Comparison of ENCODE assay signal across 10 cellular contexts in the genomic region with DNA sequence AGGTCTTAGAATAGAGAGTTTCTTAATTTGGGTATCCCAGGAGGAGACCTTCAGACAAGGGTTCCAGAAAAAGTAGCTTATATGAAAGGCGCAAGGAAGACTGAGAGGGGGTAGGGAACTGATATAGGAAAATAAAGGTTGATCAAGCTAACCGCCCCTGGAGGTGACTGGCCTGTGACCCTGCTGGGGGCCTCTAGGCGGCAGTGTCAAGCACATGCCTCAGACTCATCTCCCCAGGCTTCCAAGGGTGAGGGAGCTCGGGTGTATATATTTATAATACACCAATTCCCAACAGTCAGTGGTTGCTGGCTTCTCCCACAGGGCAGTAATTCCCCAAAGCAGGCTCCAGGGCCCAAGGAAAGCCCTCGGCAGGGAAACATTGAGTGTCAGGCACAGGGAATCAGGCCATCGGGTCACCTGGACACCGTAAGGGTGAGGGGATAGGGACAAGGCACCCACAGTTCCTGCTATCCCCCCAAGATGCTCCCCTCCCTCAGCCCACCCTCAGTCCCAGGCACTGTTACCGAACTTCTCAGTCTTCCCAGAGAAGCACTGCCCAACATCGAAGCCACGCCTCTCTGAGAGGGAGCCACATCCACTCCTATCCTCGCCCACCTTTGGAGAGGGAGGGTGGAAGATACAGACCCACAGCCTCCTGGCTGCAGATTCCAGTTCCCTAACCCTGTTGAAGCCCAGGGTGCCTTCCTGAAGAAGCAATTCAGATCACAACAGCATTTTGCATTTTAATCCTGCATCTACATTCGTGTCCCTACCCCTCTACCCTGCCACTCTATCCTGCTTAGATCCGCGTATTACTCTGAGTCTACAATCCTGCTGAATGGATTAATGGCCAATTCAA. TPM values are rescaled to one million over a fixed set of nuclear protein-coding genes. Genes with fewer than 3 reads are reported as not detected.
A peak's percentile ranks its signal among the peaks of the same experiment; 100 is the strongest.
DNase-seq lines count a peak whose midpoint lies in the region; ATAC-seq and TF ChIP-seq lines count a peak whose summit lies in the region.
"Had no signal": no experiment of that assay in that cellular context is flagged by ENCODE, and none has a peak within 500 bp of the region (broad histone marks: within the 10 kb centered on the region; RNA-seq: fewer than 3 reads in every experiment).

No MANE protein-coding gene starts in this region.

- TF ChIP-seq POLR2A in NB4 (IDR thresholded peaks at IDR 0.05; ENCODE audit: extremely low read depth, insufficient read length) = no peak

- H3K9me3 Mint-ChIP-seq in Calu3 (ENCODE audit: low read depth, unreplicated experiment) = no peaks in the 10 kb centered on the region
- no peaks in the 10 kb centered on the region for H3K9me3 Mint-ChIP-seq in activated CD8-positive, alpha-beta memory T cell treated with anti-CD3 and anti-CD28 coated beads, Interleukin-2, amount 10 ng/mL, durations not matched to agents 7 days and 5 days (ENCODE audit: low read depth)

- H3K4me3 Mint-ChIP-seq in Calu3 (ENCODE audit: low read depth, unreplicated experiment) = no peak overlapping the region
- H3K4me3 Mint-ChIP-seq in activated CD8-positive, alpha-beta memory T cell treated with anti-CD3 and anti-CD28 coated beads, Interleukin-2, amount 10 ng/mL, durations not matched to agents 7 days and 5 days = no peak overlapping the region

- no peak overlapping the region for H3K4me3 ChIP-seq in NB4 (ENCODE audit: low read depth, low read length)

- TF ChIP-seq CTCF in Calu3 (IDR thresholded peaks at IDR 0.05; ENCODE audit: unreplicated experiment) = peak; percentile 22
- peak; percentile 15 for TF ChIP-seq CTCF in NB4 (IDR thresholded peaks at IDR 0.05; ENCODE audit: low read depth, low read length)

- ATAC-seq in GM19438 (IDR thresholded peaks at IDR 0.05; ENCODE audit: low read depth, unreplicated experiment) = peak; percentile 60
- no peak for ATAC-seq in left colon
- ATAC-seq in activated CD8-positive, alpha-beta memory T cell treated with anti-CD3 and anti-CD28 coated beads, Interleukin-2, amount 10 ng/mL, durations not matched to agents 7 days and 5 days = no peak

- intact Hi-C loops in Calu3 (cut with micrococcal nuclease; ENCODE audit: unreplicated experiment) (no loop called here), left colon (cut with DNase I, micrococcal nuclease) (no loop called here)

- H3K4me1 Mint-ChIP-seq in Calu3 (ENCODE audit: low read depth, unreplicated experiment) = no peaks in the 10 kb centered on the region
- no peaks in the 10 kb centered on the region for H3K4me1 Mint-ChIP-seq in activated CD8-positive, alpha-beta memory T cell treated with anti-CD3 and anti-CD28 coated beads, Interleukin-2, amount 10 ng/mL, durations not matched to agents 7 days and 5 days

- peak; percentile 14 for DNase-seq in Calu3
- no peak for DNase-seq in NB4 (ENCODE audit: low read depth)
- DNase-seq in germinal center (ENCODE audit: low spot score) = peak; percentile 44
- DNase-seq in left colon = no peak
- DNase-seq in pons (ENCODE audit: low spot score) = no peak
- no peak for DNase-seq in activated CD8-positive, alpha-beta memory T cell treated with anti-CD3 and anti-CD28 coated beads, Interleukin-2, amount 10 ng/mL, durations not matched to agents 7 days and 5 days
- no peak for DNase-seq in SIG-M5 treated with dmso at 0.1 percent for 504 hours (lab: John Stamatoyannopoulos, UW; ENCODE audit: unreplicated experiment)

- H3K27ac Mint-ChIP-seq in Calu3 (ENCODE audit: unreplicated experiment) = no peak overlapping the region
- H3K27ac Mint-ChIP-seq in activated CD8-positive, alpha-beta memory T cell treated with anti-CD3 and anti-CD28 coated beads, Interleukin-2, amount 10 ng/mL, durations not matched to agents 7 days and 5 days = no peak overlapping the region

- H3K36me3 Mint-ChIP-seq in Calu3 (ENCODE audit: insufficient read depth, unreplicated experiment) = no peaks in the 10 kb centered on the region
- H3K36me3 Mint-ChIP-seq in activated CD8-positive, alpha-beta memory T cell treated with anti-CD3 and anti-CD28 coated beads, Interleukin-2, amount 10 ng/mL, durations not matched to agents 7 days and 5 days = no peaks in the 10 kb centered on the region

- H3K27me3 Mint-ChIP-seq in Calu3 (ENCODE audit: unreplicated experiment) = peaks cover 51% of the 10 kb centered on the region
- no peaks in the 10 kb centered on the region for H3K27me3 Mint-ChIP-seq in activated CD8-positive, alpha-beta memory T cell treated with anti-CD3 and anti-CD28 coated beads, Interleukin-2, amount 10 ng/mL, durations not matched to agents 7 days and 5 days

- no TSS peak for BruUV-seq in Calu3 (replicated peaks; lab: Mats Ljungman, UMichigan)

- CTCF ChIA-PET in Calu3 (lab: Charles Lee) = interaction anchor here (1.1 kb wide), 1 partner anchor 16 kb away, joined by 3 read pairs; no protein-coding TSS in a partner anchor
- CTCF ChIA-PET in activated CD8-positive, alpha-beta memory T cell treated with anti-CD3 and anti-CD28 coated beads, Interleukin-2, amount 10 ng/mL, durations not matched to agents 7 days and 5 days (lab: Charles Lee) = no interaction called here

RNA-seq across cellular contexts. Expression of gene CAV3, which starts 19.5 kb away (rescaled TPM):
- total RNA-seq in Calu3 (2022) (not detected in 2 replicates), left colon (not detected)
- total RNA-seq in activated CD8-positive, alpha-beta memory T cell treated with anti-CD3 and anti-CD28 coated beads, Interleukin-2, amount 10 ng/mL, durations not matched to agents 7 days and 5 days = not detected
- total RNA-seq: activated CD8-positive, alpha-beta memory T cell treated with anti-CD3 and anti-CD28 coated beads for 36 hours; pulmonary artery endothelial cell had no signal

RNA-seq across cellular contexts. Expression of gene OXTR, which starts 55.3 kb away (rescaled TPM):
- total RNA-seq in Calu3 (2022) (2.8 and 3.4 TPM in 2 replicates), left colon (under 1 TPM; 0.76 to 0.81 TPM)
- total RNA-seq in activated CD8-positive, alpha-beta memory T cell treated with anti-CD3 and anti-CD28 coated beads, Interleukin-2, amount 10 ng/mL, durations not matched to agents 7 days and 5 days = 1 to 10 TPM; 1.3 to 1.4 TPM

Comparison
In these comparisons a context has a peak if more than half of its experiments do, and no peak if none do; other contexts are left out.
1. DNase-seq: peak in Calu3 (single experiment) and germinal center (single experiment); none in NB4 (single experiment), left colon (0 of 2), pons (single experiment), activated CD8-positive, alpha-beta memory T cell treated with anti-CD3 and anti-CD28 coated beads, Interleukin-2, amount 10 ng/mL, durations not matched to agents 7 days and 5 days (single experiment) and SIG-M5 treated with dmso at 0.1 percent for 504 hours (single experiment).